In genomic region chr15:66080791-66081475, GRCh38 we compare ENCODE assay signal across 8 cellular contexts.
DNase-seq lines count a peak whose midpoint lies in the region; ATAC-seq, FAIRE-seq and TF ChIP-seq lines count a peak whose summit lies in the region.
"Had no signal": no experiment of that assay in that cellular context is flagged by ENCODE, and none has a peak within 500 bp of the region (broad histone marks: within the 10 kb centered on the region; RNA-seq: fewer than 3 reads in every experiment).

No MANE protein-coding gene starts in this region.

- no peak for FAIRE-seq in H54 (lab: Jason Lieb, UNC)

- 63 to 70% methylated on average over 24 of the region's 24 CpGs for WGBS in heart right ventricle, 2 donors

- TF ChIP-seq CTCF in RWPE2 (IDR thresholded peaks at IDR 0.05; ENCODE audit: poor library complexity, severe bottlenecking) = peak; percentile 20
- TF ChIP-seq CTCF in heart right ventricle (IDR thresholded peaks at IDR 0.05) = peak in 1 of 9 donors; percentile 7

- H3K4me1 ChIP-seq in RWPE2 (ENCODE audit: insufficient read depth, poor library complexity, severe bottlenecking) (no peaks in the 10 kb centered on the region), heart right ventricle (peaks cover 0 to 6% (median 0%) of the 10 kb centered on the region in 9 donors)

- ATAC-seq in RWPE2 (ENCODE audit: low read depth) = peak; percentile 92
- peak in 7 of 8 donors; percentile 25 to 83 (median 56) for ATAC-seq in heart right ventricle
- ATAC-seq in GM19467 (IDR thresholded peaks at IDR 0.05; ENCODE audit: unreplicated experiment) = no peak

- H3K4me3 ChIP-seq in RWPE2 (ENCODE audit: severe bottlenecking) (no peak overlapping the region), heart right ventricle (no peak overlapping the region)

- H3K9me3 ChIP-seq in RWPE2 (ENCODE audit: severe bottlenecking) (no peaks in the 10 kb centered on the region), heart right ventricle (peaks cover 0 to 9% (median 0%) of the 10 kb centered on the region in 11 donors)

- H3K36me3 ChIP-seq in RWPE2 (ENCODE audit: low read depth) (no peaks in the 10 kb centered on the region), heart right ventricle (no peaks in the 10 kb centered on the region)

- TF ChIP-seq POLR2A in H54 (IDR thresholded peaks at IDR 0.05; ENCODE audit: low read depth, low read length) = no peak

- H3K27ac ChIP-seq in RWPE2 (ENCODE audit: poor library complexity, severe bottlenecking) (no peak overlapping the region), heart right ventricle (no peak overlapping the region)

- H3K27me3 ChIP-seq in RWPE2 (ENCODE audit: insufficient read depth, poor library complexity, severe bottlenecking) (no peaks in the 10 kb centered on the region), heart right ventricle (peaks cover 0 to 19% (median 8%) of the 10 kb centered on the region in 7 donors)

- DNase-seq in H54 (ENCODE audit: insufficient read length, low spot score) = peak; percentile 60
- peak; percentile 73 for DNase-seq in RWPE2 (ENCODE audit: low spot score)
- no peak for DNase-seq in heart right ventricle
- peak; percentile 18 for DNase-seq in stromal cell of bone marrow (ENCODE audit: low read depth)
- DNase-seq in COR-L47 (lab: John Stamatoyannopoulos, UW) = no peak
- DNase-seq in NCI-H2107 treated with DMSO at 0.1 percent for 48 hours (lab: John Stamatoyannopoulos, UW; ENCODE audit: unreplicated experiment) = no peak
- DNase-seq: NCI-H187 had no signal

- intact Hi-C loops in heart right ventricle (cut with DNase I) = no loop called here

Comparison
In these comparisons a context has a peak if more than half of its experiments do, and no peak if none do; other contexts are left out.
1. DNase-seq: peak in H54 (single experiment), RWPE2 (single experiment) and stromal cell of bone marrow (single experiment); none in heart right ventricle (0 of 2), COR-L47 (single experiment) and NCI-H2107 treated with DMSO at 0.1 percent for 48 hours (single experiment).